In the genomic region with DNA sequence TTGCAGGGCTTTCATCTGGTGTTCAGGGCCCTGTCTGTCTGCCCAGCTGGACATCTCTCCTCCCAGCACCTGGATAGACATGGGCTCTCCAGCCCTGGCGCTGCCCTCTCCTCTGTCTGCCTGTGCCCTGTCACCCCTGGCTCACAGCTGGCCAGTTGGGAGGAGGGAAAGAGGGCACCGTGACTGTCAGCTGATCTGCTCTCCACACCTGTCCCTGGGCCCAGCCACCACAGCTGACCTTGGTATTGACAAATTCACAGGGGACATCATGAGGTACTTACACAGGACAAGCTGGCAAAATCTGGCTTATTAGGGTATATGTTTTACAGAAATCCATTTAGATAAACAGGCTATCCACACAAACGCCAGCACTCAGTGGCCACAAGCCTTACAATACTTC, we compare ENCODE assay signal across 21 cellular contexts. TPM values are rescaled to one million over a fixed set of nuclear protein-coding genes. Genes with fewer than 3 reads are reported as not detected.
"Had no signal": no experiment of that assay in that cellular context is flagged by ENCODE, and none has a peak within 500 bp of the region (broad histone marks: within the 10 kb centered on the region; RNA-seq: fewer than 3 reads in every experiment).

No MANE protein-coding gene starts in this region.

- H3K9me3 ChIP-seq: MG63, Peyer's patch, SJSA1 had no signal

- H3K4me1 ChIP-seq: Peyer's patch, SJSA1 had no signal

- ATAC-seq: activated CD4-positive, CD25-positive, alpha-beta regulatory T cell treated with anti-CD3 and anti-CD28 coated beads, Interleukin-2, amount 50 U/mL, for 24 hours; activated CD8-positive, alpha-beta T cell treated with anti-CD3 and anti-CD28 coated beads for 36 hours; activated T-cell treated with anti-CD3 and anti-CD28 coated beads, Interleukin-2, amount 50 U/mL, for 72 hours had no signal

- DNase-seq: activated CD4-positive, alpha-beta T cell treated with anti-CD3 and anti-CD28 coated beads for 4 hours; activated CD8-positive, alpha-beta memory T cell treated with anti-CD3 and anti-CD28 coated beads, Interleukin-2, amount 50 U/mL, for 4 hours; activated CD8-positive, alpha-beta T cell treated with anti-CD3 and anti-CD28 coated beads for 36 hours; activated gamma-delta T cell treated with Interleukin-2 at 50 U/mL for 16 hours; activated naive CD4-positive, alpha-beta T cell treated with anti-CD3 and anti-CD28 coated beads, Interleukin-2, amount 10 ng/mL, durations not matched to agents 7 days and 5 days; activated naive CD8-positive, alpha-beta T cell treated with anti-CD3 and anti-CD28 coated beads for 36 hours; activated T-cell treated with anti-CD3 and anti-CD28 coated beads, Interleukin-2, amount 50 U/mL, for 72 hours; central memory CD4-positive, alpha-beta T cell; MG63; MV-4-11; NCI-H1105 treated with DMSO at 0.1 percent for 48 hours; NCI-H1436 treated with DMSO at 0.1 percent for 48 hours; NCI-H1930; NCI-H446 treated with DMSO at 0.1 percent for 48 hours; NCI-H526 treated with DMSO at 0.1 percent for 48 hours; NCI-H82; Peyer's patch had no signal

- H3K4me3 ChIP-seq: MG63, Peyer's patch, SJSA1 had no signal

- H3K27ac ChIP-seq: Peyer's patch, RWPE1, SJSA1 had no signal

- H3K27me3 ChIP-seq: MG63, Peyer's patch, SJSA1 had no signal

- H3K36me3 ChIP-seq: MG63, Peyer's patch, SJSA1 had no signal

RNA-seq across cellular contexts. Expression of a gene that starts 8.3 kb away (rescaled TPM):
- total RNA-seq: activated CD8-positive, alpha-beta T cell treated with anti-CD3 and anti-CD28 coated beads for 36 hours; activated naive CD8-positive, alpha-beta T cell treated with anti-CD3 and anti-CD28 coated beads for 36 hours; activated T-cell treated with anti-CD3 and anti-CD28 coated beads, Interleukin-2, amount 50 U/mL, for 72 hours; chondrocyte had no signal
